ENCODE assay signal across 33 cellular contexts in the genomic region with DNA sequence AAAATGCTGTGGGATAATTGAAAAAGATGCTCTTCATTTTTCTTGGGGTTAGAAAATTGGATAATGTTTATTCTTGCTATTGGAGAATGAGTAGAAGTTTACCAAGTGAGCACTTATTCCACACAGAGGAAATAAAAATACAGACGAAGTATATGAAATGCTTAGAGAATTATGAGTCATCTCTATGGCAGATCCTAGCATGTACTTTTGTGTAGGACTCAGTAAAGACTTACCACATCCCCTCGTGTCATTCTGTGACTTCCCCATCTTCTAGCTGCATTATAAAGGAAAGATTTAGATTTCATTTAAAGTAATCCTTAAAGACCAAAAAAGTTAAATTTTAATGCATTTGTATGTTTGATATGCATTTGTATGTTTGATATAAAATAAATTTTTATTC.
"Had no signal": no experiment of that assay in that cellular context is flagged by ENCODE, and none has a peak within 500 bp of the region (broad histone marks: within the 10 kb centered on the region; RNA-seq: fewer than 3 reads in every experiment).

No MANE protein-coding gene starts in this region.

- H3K4me3 ChIP-seq: esophagus muscularis mucosa, heart right ventricle, left lung, lower lobe of right lung, neural progenitor cell, psoas muscle, sigmoid colon, stomach, tibial artery had no signal

- ATAC-seq: heart right ventricle; left lung; lower lobe of right lung; natural killer cell; psoas muscle; stimulated activated memory B cell treated with anti-CD40 and anti-IgM and Interleukin-4, amounts not matched to agents 10 μg/mL and 1 μg/mL and 100 μg/mL, for 72 hours; WTC11 had no signal

- H3K27me3 ChIP-seq: brain microvascular endothelial cell, esophagus muscularis mucosa, heart right ventricle, left lung, neural progenitor cell, sigmoid colon, stomach, tibial artery had no signal

- H3K4me1 ChIP-seq: esophagus muscularis mucosa, heart right ventricle, left lung, lower lobe of right lung, parathyroid adenoma, psoas muscle, sigmoid colon, stomach, tibial artery had no signal

- FAIRE-seq: astrocyte, endothelial cell of umbilical vein, small intestine had no signal

- H3K36me3 ChIP-seq: brain microvascular endothelial cell, esophagus muscularis mucosa, heart right ventricle, left lung, lower lobe of right lung, neural progenitor cell, sigmoid colon, stomach, tibial artery had no signal

- H3K9me3 ChIP-seq: esophagus muscularis mucosa, lower lobe of right lung, psoas muscle, sigmoid colon, tibial artery had no signal

- H3K27ac ChIP-seq: brain microvascular endothelial cell, esophagus muscularis mucosa, heart right ventricle, left lung, lower lobe of right lung, neural progenitor cell, parathyroid adenoma, psoas muscle, sigmoid colon, stomach, tibial artery had no signal

- DNase-seq: activated CD4-positive, alpha-beta memory T cell treated with anti-CD3 and anti-CD28 coated beads, Interleukin-2, amount 10 ng/mL, durations not matched to agents 7 days and 5 days; activated CD4-positive, alpha-beta T cell treated with anti-CD3 and anti-CD28 coated beads for 1 hour; activated CD4-positive, alpha-beta T cell treated with anti-CD3 and anti-CD28 coated beads, Interleukin-2, amount 10 ng/mL, durations not matched to agents 7 days and 5 days; activated CD8-positive, alpha-beta memory T cell treated with anti-CD3 and anti-CD28 coated beads, Interleukin-2, amount 50 U/mL, for 48 hours; activated gamma-delta T cell; activated naive CD4-positive, alpha-beta T cell treated with anti-CD3 and anti-CD28 coated beads, Interleukin-2, amount 10 ng/mL, durations not matched to agents 7 days and 5 days; activated naive CD8-positive, alpha-beta T cell treated with anti-CD3 and anti-CD28 coated beads, Interleukin-2, amount 10 ng/mL, durations not matched to agents 7 days and 5 days; activated T-cell treated with anti-CD3 and anti-CD28 coated beads, Interleukin-2, amount 50 U/mL, for 24 hours; brain microvascular endothelial cell; central memory CD4-positive, alpha-beta T cell; foreskin melanocyte; heart right ventricle; left lung; lower lobe of right lung; mesendoderm; natural killer cell; occipital lobe; psoas muscle; sigmoid colon; small intestine; stimulated activated CD4-positive, alpha-beta T cell treated with anti-CD3 and anti-CD28 coated beads, Interleukin-1b, Interleukin-23, amount 100 ng/mL, for 48 hours; stimulated activated CD4-positive, alpha-beta T cell treated with anti-CD3 and anti-CD28 coated beads, Interleukin-4, amount 100 ng/mL, for 4 hours; stimulated activated CD8-positive, alpha-beta memory T cell treated with anti-CD3 and anti-CD28 coated beads, Interleukin-4, amount 100 ng/mL, for 48 hours; stomach; T-helper 2 cell; tibial artery had no signal
